12 cellular contexts compared by ENCODE assay signal in the genomic region with DNA sequence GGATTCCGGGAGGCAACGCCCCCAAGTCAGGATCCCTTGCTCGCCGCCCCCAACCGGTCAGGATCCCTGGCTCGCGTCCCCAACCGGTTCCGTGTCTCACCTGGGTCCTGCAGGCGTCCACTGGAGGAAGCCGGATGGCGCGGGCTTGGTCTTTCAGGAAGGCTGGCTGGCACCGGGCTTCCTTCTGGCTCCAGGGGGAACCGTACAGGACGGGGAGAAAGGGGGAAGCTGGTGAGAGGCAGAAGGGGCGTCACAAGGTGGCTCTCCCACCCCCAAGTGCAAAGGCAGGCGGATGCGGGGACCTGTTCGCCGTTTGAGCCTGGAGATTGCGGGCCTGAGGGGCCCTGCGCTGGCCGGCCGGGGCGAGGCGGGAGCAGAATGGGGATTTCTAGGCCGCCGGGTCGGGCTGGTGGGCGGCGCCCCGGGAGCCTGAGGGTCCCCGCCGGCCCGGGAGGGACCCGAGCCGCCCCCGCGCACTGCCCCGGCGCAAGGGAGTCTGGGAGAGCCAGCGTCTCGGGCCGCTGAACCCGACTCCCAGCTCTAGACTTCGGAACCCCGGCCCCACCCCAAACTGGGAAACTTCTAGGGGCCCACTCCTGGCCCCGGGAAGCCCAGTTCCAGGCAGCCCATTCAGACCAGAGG.
DNase-seq lines count a peak whose midpoint lies in the region; ATAC-seq, FAIRE-seq and TF ChIP-seq lines count a peak whose summit lies in the region.
"Had no signal": no experiment of that assay in that cellular context is flagged by ENCODE, and none has a peak within 500 bp of the region (broad histone marks: within the 10 kb centered on the region; RNA-seq: fewer than 3 reads in every experiment).

No MANE protein-coding gene starts in this region.

- H3K79me2 ChIP-seq in HepG2 (ENCODE audit: insufficient read depth, low read length) = no peaks in the 10 kb centered on the region

- ATAC-seq in HepG2 (peak; percentile 69), thoracic aorta (ENCODE audit: insufficient number of reproducible peaks, low FRiP score, low read depth) (no peak)
- ATAC-seq: T-helper 17 cell had no signal

- peaks cover 0 to 13% of the 10 kb centered on the region in 2 experiments; a peak in 1 of 5 replicates for H3K27me3 ChIP-seq in HepG2 (ENCODE audit: control insufficient read depth in 1 of 2, insufficient read depth in 2 of 2, low read length in 2 of 2)
- H3K27me3 ChIP-seq in thoracic aorta (replicated peaks; ENCODE audit: insufficient read depth) = no peaks in the 10 kb centered on the region

- H2AFZ ChIP-seq in HepG2 (ENCODE audit: low read length) = no peak overlapping the region

- POLR2A ChIA-PET in HepG2 (lab: Yijun Ruan, JAX) = no interaction called here

- H4K20me1 ChIP-seq in HepG2 (ENCODE audit: insufficient read depth, low read length) = no peaks in the 10 kb centered on the region

- FAIRE-seq in HepG2 (lab: Jason Lieb, UNC) (no peak), urothelium cell line (lab: Jason Lieb, UNC) (no peak)
- FAIRE-seq: HTR-8/SVneo had no signal

- intact Hi-C loops in HepG2 (cut with micrococcal nuclease; ENCODE audit: unreplicated experiment) = no loop called here

- no peaks in the 10 kb centered on the region for H3K9me3 ChIP-seq in HepG2 (ENCODE audit: low read length)
- H3K9me3 ChIP-seq in thoracic aorta = no peaks in the 10 kb centered on the region

- peak overlapping the region; percentile 67 for H3K4me2 ChIP-seq in HepG2 (ENCODE audit: low read depth, low read length)

- no peak for TF ChIP-seq POLR2A in HepG2 (IDR thresholded peaks at IDR 0.05; ENCODE audit: insufficient read depth in 1 of 2, low read depth in 2 of 2, low read length in 2 of 2)

- BruUV-seq in HepG2 (replicated peaks; lab: Mats Ljungman, UMichigan) = no TSS peak

- CTCF ChIA-PET in HepG2 (lab: Yijun Ruan, JAX; ENCODE audit: low intra/inter-chr PET ratio, low total read pairs) = no interaction called here

- H3K4me3 ChIP-seq in coronary artery (peak overlapping the region; percentile 49), HepG2 (replicated peaks in 1 of 3; ENCODE audit: insufficient read depth in 1 of 3, low read depth in 2 of 3, low read length in 3 of 3) (peak overlapping the region; percentile 30 to 60 (median 36); a peak in 4 of 6 replicates), thoracic aorta (peak overlapping the region; percentile 46)

- TF ChIP-seq RAD21 in HepG2 (CRISPR knock-in tag; IDR thresholded peaks at IDR 0.05) = no peak

- DNase-seq in NCI-H748 (lab: John Stamatoyannopoulos, UW; ENCODE audit: unreplicated experiment) (peak; percentile 56), NCI-H748 treated with DMSO at 0.1 percent for 48 hours (lab: John Stamatoyannopoulos, UW) (no peak), coronary artery (ENCODE audit: low spot score) (no peak), HepG2 (ENCODE audit: low spot score) (no peak), thoracic aorta (ENCODE audit: low spot score) (no peak), urothelium cell line (ENCODE audit: low spot score) (no peak), GM13977 (ENCODE audit: low spot score) (no peak), cerebellar nuclear complex (lab: John Stamatoyannopoulos, UW) (no peak)
- DNase-seq: caudate nucleus, hippocampal formation, T-helper 17 cell had no signal

- H3K36me3 ChIP-seq in HepG2 (replicated peaks in 1 of 2; ENCODE audit: control insufficient read depth in 1 of 2, insufficient read depth in 2 of 2, low read length in 2 of 2) (no peaks in the 10 kb centered on the region), thoracic aorta (no peaks in the 10 kb centered on the region)

- in situ Hi-C loops in HepG2 (cut with HindIII; ENCODE audit: extremely low pct_ligation_motif_present, low pct_unique_long_range_greater_than_20kb) = no loop called here
- in situ Hi-C loops in GM13977 (cut with MboI; ENCODE audit: low pct_unique_long_range_greater_than_20kb, low sequenced_read_pairs, unreplicated experiment) = no loop called here

- no peak overlapping the region for H3K9ac ChIP-seq in HepG2 (ENCODE audit: insufficient read depth, low read depth, low read length)

- TF ChIP-seq EP300 in HepG2 (IDR thresholded peaks at IDR 0.05; ENCODE audit: low read depth in 2 of 2, low read length in 2 of 2) = no peak
- TF ChIP-seq EP300 in HepG2 (CRISPR knock-in tag; IDR thresholded peaks at IDR 0.05; ENCODE audit: borderline replicate concordance) = no peak

- TF ChIP-seq CTCF in coronary artery (IDR thresholded peaks at IDR 0.05) (no peak), HepG2 (CRISPR knock-in tag; IDR thresholded peaks at IDR 0.05) (no peak), thoracic aorta (IDR thresholded peaks at IDR 0.05) (no peak), GM13977 (IDR thresholded peaks at IDR 0.05; ENCODE audit: extremely low read depth, insufficient read depth, missing control alignments) (no peak)

- H3K4me1 ChIP-seq in HepG2 (ENCODE audit: insufficient read depth, low read length) (no peaks in the 10 kb centered on the region), thoracic aorta (ENCODE audit: control insufficient read depth in 1 of 2, low read depth in 2 of 2) (peaks cover 0 to 8% of the 10 kb centered on the region in 2 donors)

- H3K27ac ChIP-seq in coronary artery (no peak overlapping the region), HepG2 (ENCODE audit: extremely low read length, insufficient read depth, low read length) (no peak overlapping the region), thoracic aorta (no peak overlapping the region)

- 0% methylated on average over 1 of the region's 49 CpGs for WGBS in HepG2 (ENCODE audit: low lambda C conversion rate)

TF ChIP-seq in HepG2, 621 proteins besides CTCF, POLR2A, EP300 and RAD21:
- TF ChIP-seq PHF20 (CRISPR knock-in tag; IDR thresholded peaks at IDR 0.05) = no peak
- TF ChIP-seq ZC3H4 (CRISPR knock-in tag; IDR thresholded peaks at IDR 0.05; ENCODE audit: borderline replicate concordance) = no peak
- TF ChIP-seq ZNF550 (CRISPR knock-in tag; IDR thresholded peaks at IDR 0.05; ENCODE audit: borderline replicate concordance) = no peak
- TF ChIP-seq GPN1 (CRISPR knock-in tag; IDR thresholded peaks at IDR 0.05; ENCODE audit: borderline replicate concordance) = no peak
- no peak for TF ChIP-seq NFE2L1 (CRISPR knock-in tag; IDR thresholded peaks at IDR 0.05; ENCODE audit: borderline replicate concordance)
- no peak for TF ChIP-seq MTA1 (CRISPR knock-in tag; IDR thresholded peaks at IDR 0.05; ENCODE audit: borderline replicate concordance)
- no peak for TF ChIP-seq REL (CRISPR knock-in tag; conservative IDR thresholded peaks at IDR 0.05)
